8 cellular contexts compared by ENCODE assay signal in the genomic region with DNA sequence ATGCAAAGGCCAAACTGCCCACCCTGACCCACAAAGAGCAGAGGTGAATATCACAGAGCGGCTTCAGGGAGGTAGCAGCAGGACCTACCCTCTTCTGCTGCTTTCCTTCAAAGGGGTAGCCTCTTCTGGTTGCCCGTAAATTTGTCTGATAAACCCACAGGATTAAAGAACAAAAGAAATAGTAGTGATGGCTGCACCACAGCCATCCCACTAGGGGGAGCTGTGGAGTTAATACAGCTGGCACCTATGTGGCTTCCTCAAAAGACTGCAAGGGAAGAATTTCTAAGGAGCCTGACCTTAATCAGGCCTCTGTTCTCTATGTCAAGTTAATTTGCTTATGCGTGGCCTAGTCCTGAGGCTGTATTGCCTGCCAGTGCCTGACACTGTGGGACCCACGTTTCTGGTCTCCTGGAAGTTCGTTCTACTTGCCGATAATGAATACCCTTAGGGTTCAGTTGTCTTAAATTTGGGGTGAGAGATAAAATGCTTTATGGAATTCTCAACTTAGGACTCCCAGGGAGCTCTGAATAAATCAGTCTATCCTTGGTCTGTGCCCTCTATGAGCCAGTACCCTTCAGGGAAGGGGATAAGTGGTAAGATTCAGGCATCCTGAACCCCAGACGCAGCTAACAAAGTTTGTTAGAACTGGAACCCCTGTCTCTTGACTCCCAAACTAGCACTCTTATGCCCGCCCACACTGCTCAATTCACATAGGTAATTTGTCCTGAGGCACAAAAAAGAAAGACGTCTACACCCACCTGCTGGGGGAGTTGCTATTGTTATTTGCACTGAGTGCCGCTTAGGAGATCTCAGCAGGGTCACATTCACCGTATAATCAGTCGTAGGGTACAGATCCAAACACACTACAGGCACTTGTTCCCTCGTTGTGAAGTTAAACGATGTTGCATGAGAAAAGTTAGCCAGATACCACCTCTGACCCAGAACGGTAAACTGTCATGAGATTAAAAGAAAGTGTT.
DNase-seq lines count a peak whose midpoint lies in the region; ATAC-seq and TF ChIP-seq lines count a peak whose summit lies in the region.
"Had no signal": no experiment of that assay in that cellular context is flagged by ENCODE, and none has a peak within 500 bp of the region (broad histone marks: within the 10 kb centered on the region; RNA-seq: fewer than 3 reads in every experiment).

No MANE protein-coding gene starts in this region.

- 74 to 79% (median 74%) methylated on average over 15 of the region's 15 CpGs for WGBS in ovary, 3 donors
- WGBS in upper lobe of left lung, 2 donors = 71 to 78% methylated on average over 15 of the region's 15 CpGs

- H3K4me3 ChIP-seq in Loucy (ENCODE audit: low read length, poor library complexity, severe bottlenecking) (no peak overlapping the region), ovary (no peak overlapping the region), upper lobe of left lung (no peak overlapping the region)
- H3K4me3 ChIP-seq: skin epidermis had no signal

- TF ChIP-seq CTCF in Loucy (conservative IDR thresholded peaks at IDR 0.05; ENCODE audit: low read length) = peak; percentile 87
- peak; percentile 99 for TF ChIP-seq CTCF in RWPE1 (conservative IDR thresholded peaks at IDR 0.05; ENCODE audit: low read depth)
- peak; percentile 96 for TF ChIP-seq CTCF in foreskin keratinocyte (conservative IDR thresholded peaks at IDR 0.05)
- TF ChIP-seq CTCF in ovary (IDR thresholded peaks at IDR 0.05) = peak; percentile 49 to 77 (median 64)
- peak; percentile 68 to 85 (median 82) for TF ChIP-seq CTCF in upper lobe of left lung (IDR thresholded peaks at IDR 0.05)

- no peaks in the 10 kb centered on the region for H3K9me3 ChIP-seq in Loucy (ENCODE audit: insufficient read depth, low read depth, low read length)
- H3K9me3 ChIP-seq in ovary = no peaks in the 10 kb centered on the region
- no peaks in the 10 kb centered on the region for H3K9me3 ChIP-seq in upper lobe of left lung

- POLR2A ChIA-PET in RWPE1 (lab: Yijun Ruan, JAX; ENCODE audit: low non-redundant PET) = no interaction called here

- peaks cover 4% of the 10 kb centered on the region; the same call in 1 of the 2 replicates for H3K36me3 ChIP-seq in Loucy (ENCODE audit: insufficient read depth, low read length)
- H3K36me3 ChIP-seq in ovary = no peaks in the 10 kb centered on the region
- no peaks in the 10 kb centered on the region for H3K36me3 ChIP-seq in upper lobe of left lung

- H3K4me3 Mint-ChIP-seq in activated T-helper 2 cell treated with anti-CD3 and anti-CD28 coated beads, Interferon-gamma antibody, Interleukin-2, Interleukin-4, amounts not matched to agents 10 μg/mL and 5 μg/mL and 100 μg/mL, durations not matched to agents 14 hours and 24 hours and 36 hours (ENCODE audit: low read depth) = no peak overlapping the region

- no peaks in the 10 kb centered on the region for H3K9me2 ChIP-seq in Loucy (replicated peaks; ENCODE audit: low read depth, low read length)

- H4K20me1 ChIP-seq in Loucy (ENCODE audit: insufficient read depth, low read length, poor library complexity, severe bottlenecking) = no peaks in the 10 kb centered on the region

- peak; percentile 66 for ATAC-seq in GM18511 (IDR thresholded peaks at IDR 0.05; ENCODE audit: unreplicated experiment)
- peak; percentile 59 for ATAC-seq in foreskin keratinocyte
- peak; percentile 90 for ATAC-seq in upper lobe of left lung (ENCODE audit: low FRiP score in 2 of 2)

- intact Hi-C loops in activated T-helper 2 cell treated with anti-CD3 and anti-CD28 coated beads, Interferon-gamma antibody, Interleukin-2, Interleukin-4, amounts not matched to agents 10 μg/mL and 5 μg/mL and 100 μg/mL, durations not matched to agents 14 hours and 24 hours and 36 hours (cut with micrococcal nuclease) = loop anchor here (1.0 to 10.0 kb wide), 5 partner anchors 74 to 617 kb away; partner anchors contain the start of gene INIP
- intact Hi-C loops in ovary (cut with DNase I) = loop anchor here in 3 of 4 donors (5.0 to 10.0 kb wide), 5 partner anchors 257 to 717 kb away; partner anchors contain the start of gene INIP (in 1 of the 3)

- no peak overlapping the region for H3K27ac Mint-ChIP-seq in activated T-helper 2 cell treated with anti-CD3 and anti-CD28 coated beads, Interferon-gamma antibody, Interleukin-2, Interleukin-4, amounts not matched to agents 10 μg/mL and 5 μg/mL and 100 μg/mL, durations not matched to agents 14 hours and 24 hours and 36 hours

- DNase-seq in RWPE1 (ENCODE audit: low spot score) (peak; percentile 88), foreskin keratinocyte (peak in 1 of 2 donors; percentile 53), ovary (peak; percentile 39 to 65 (median 55)), upper lobe of left lung (peak in 1 of 2 donors; percentile 61)
- DNase-seq in activated T-helper 2 cell treated with anti-CD3 and anti-CD28 coated beads, Interferon-gamma antibody, Interleukin-2, Interleukin-4, amounts not matched to agents 10 μg/mL and 5 μg/mL and 100 μg/mL, durations not matched to agents 14 hours and 24 hours and 36 hours (ENCODE audit: low spot score) = peak; percentile 59

- peaks cover 27% of the 10 kb centered on the region for H3K4me1 Mint-ChIP-seq in activated T-helper 2 cell treated with anti-CD3 and anti-CD28 coated beads, Interferon-gamma antibody, Interleukin-2, Interleukin-4, amounts not matched to agents 10 μg/mL and 5 μg/mL and 100 μg/mL, durations not matched to agents 14 hours and 24 hours and 36 hours (ENCODE audit: low read depth)

- TF ChIP-seq POLR2A in ovary (IDR thresholded peaks at IDR 0.05) (no peak), upper lobe of left lung (IDR thresholded peaks at IDR 0.05) (no peak)

- no peaks in the 10 kb centered on the region for H3K27me3 ChIP-seq in Loucy (ENCODE audit: insufficient read depth, low read length, poor library complexity, severe bottlenecking)
- H3K27me3 ChIP-seq in foreskin keratinocyte = no peaks in the 10 kb centered on the region
- no peaks in the 10 kb centered on the region for H3K27me3 ChIP-seq in ovary
- no peaks in the 10 kb centered on the region for H3K27me3 ChIP-seq in upper lobe of left lung

- peaks cover 3% of the 10 kb centered on the region for H3K36me3 Mint-ChIP-seq in activated T-helper 2 cell treated with anti-CD3 and anti-CD28 coated beads, Interferon-gamma antibody, Interleukin-2, Interleukin-4, amounts not matched to agents 10 μg/mL and 5 μg/mL and 100 μg/mL, durations not matched to agents 14 hours and 24 hours and 36 hours (ENCODE audit: low read depth)

- H3K27ac ChIP-seq in RWPE1 = no peak overlapping the region
- H3K27ac ChIP-seq in foreskin keratinocyte = no peak overlapping the region
- H3K27ac ChIP-seq in ovary = no peak overlapping the region
- no peak overlapping the region for H3K27ac ChIP-seq in upper lobe of left lung

- CTCF ChIA-PET in RWPE1 (lab: Yijun Ruan, JAX) = interaction anchor here (0.5 to 2.1 kb wide), 24 partner anchors 8 to 1112 kb away, joined by 3 to 10 read pairs (median 4); partner anchors contain the start of gene PTBP3

- no peak overlapping the region for H3K9ac ChIP-seq in Loucy (ENCODE audit: low read depth, low read length, poor library complexity, severe bottlenecking)

- H2AFZ ChIP-seq in Loucy (ENCODE audit: low read length) = no peak overlapping the region

- TF ChIP-seq EP300 in ovary (IDR thresholded peaks at IDR 0.05) = no peak
- TF ChIP-seq EP300 in upper lobe of left lung (IDR thresholded peaks at IDR 0.05) = no peak

- H3F3A ChIP-seq in Loucy (ENCODE audit: low read depth) = no peaks in the 10 kb centered on the region

- H3K9me3 Mint-ChIP-seq in activated T-helper 2 cell treated with anti-CD3 and anti-CD28 coated beads, Interferon-gamma antibody, Interleukin-2, Interleukin-4, amounts not matched to agents 10 μg/mL and 5 μg/mL and 100 μg/mL, durations not matched to agents 14 hours and 24 hours and 36 hours = no peaks in the 10 kb centered on the region

- no peaks in the 10 kb centered on the region for H3K27me3 Mint-ChIP-seq in activated T-helper 2 cell treated with anti-CD3 and anti-CD28 coated beads, Interferon-gamma antibody, Interleukin-2, Interleukin-4, amounts not matched to agents 10 μg/mL and 5 μg/mL and 100 μg/mL, durations not matched to agents 14 hours and 24 hours and 36 hours (ENCODE audit: low read depth)

- H3K79me2 ChIP-seq in Loucy (ENCODE audit: insufficient read depth, low read length) = no peaks in the 10 kb centered on the region

- no peak overlapping the region for H3K4me2 ChIP-seq in Loucy (ENCODE audit: low read depth, low read length, poor library complexity, severe bottlenecking)

- H3K4me1 ChIP-seq in Loucy (ENCODE audit: insufficient read depth, low read length, poor library complexity, severe bottlenecking) (peaks cover 15% of the 10 kb centered on the region), foreskin keratinocyte (no peaks in the 10 kb centered on the region), ovary (ENCODE audit: insufficient read depth) (no peaks in the 10 kb centered on the region), upper lobe of left lung (peaks cover 0 to 4% (median 0%) of the 10 kb centered on the region in 4 donors)
